2 cellular contexts compared by ENCODE assay signal in genomic region chr10:103203466-103203865, GRCh38.
TF ChIP-seq lines count a peak whose summit lies in the region.

No MANE protein-coding gene starts in this region.

TF ChIP-seq in HepG2, 621 proteins besides CTCF, POLR2A, EP300 and RAD21:
- TF ChIP-seq TERF1 (CRISPR knock-in tag; IDR thresholded peaks at IDR 0.05) (no peak), RERE (CRISPR knock-in tag; IDR thresholded peaks at IDR 0.05; ENCODE audit: low read depth) (no peak), ZBTB7B (CRISPR knock-in tag; IDR thresholded peaks at IDR 0.05) (no peak), GLMP (CRISPR knock-in tag; IDR thresholded peaks at IDR 0.05; ENCODE audit: borderline replicate concordance) (no peak), HIVEP1 (CRISPR knock-in tag; IDR thresholded peaks at IDR 0.05) (no peak), MIER3 (CRISPR knock-in tag; IDR thresholded peaks at IDR 0.05; ENCODE audit: borderline replicate concordance) (no peak), MYNN (CRISPR knock-in tag; IDR thresholded peaks at IDR 0.05; ENCODE audit: low read depth) (no peak), ZBTB46 (CRISPR knock-in tag; IDR thresholded peaks at IDR 0.05; ENCODE audit: borderline replicate concordance) (no peak), ZNF350 (CRISPR knock-in tag; IDR thresholded peaks at IDR 0.05; ENCODE audit: borderline replicate concordance, low read depth) (no peak)
TF ChIP-seq in HepG2: peak in this region for 0.

TF ChIP-seq in neural cell, 6 proteins besides CTCF, POLR2A, EP300 and RAD21:
- TF ChIP-seq POLR2AphosphoS5 (IDR thresholded peaks at IDR 0.05) (no peak), MXI1 (conservative IDR thresholded peaks at IDR 0.05; ENCODE audit: poor library complexity, severe bottlenecking) (no peak), REST (IDR thresholded peaks at IDR 0.05; ENCODE audit: borderline replicate concordance) (no peak), TAF1 (IDR thresholded peaks at IDR 0.05; ENCODE audit: low read depth) (no peak), EZH2 (IDR thresholded peaks at IDR 0.05; ENCODE audit: borderline replicate concordance, insufficient read depth, low read length, poor library complexity, severe bottlenecking) (no peak), SMC3 (conservative IDR thresholded peaks at IDR 0.05; ENCODE audit: poor library complexity) (no peak)
